ENCODE assay signal across 23 cellular contexts in the genomic region with DNA sequence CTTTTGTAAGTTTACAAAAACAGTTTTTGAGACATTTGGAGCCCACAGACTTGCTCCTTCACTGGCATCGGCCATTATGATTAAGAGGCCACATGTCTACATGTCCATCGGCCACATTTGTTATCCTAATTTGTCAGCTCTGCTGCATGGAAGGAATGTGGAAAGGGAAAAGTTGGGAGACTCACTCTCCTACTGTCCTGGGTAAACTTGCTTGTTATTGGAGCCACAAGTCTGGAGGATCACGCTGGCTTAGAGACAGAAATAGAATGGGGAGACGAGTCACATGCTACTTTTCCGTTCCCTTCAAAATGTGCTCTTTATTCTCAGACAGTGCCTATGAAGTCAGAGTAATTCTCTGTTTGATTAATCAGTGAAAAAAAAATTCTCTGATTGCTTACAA.
DNase-seq lines count a peak whose midpoint lies in the region; ATAC-seq and TF ChIP-seq lines count a peak whose summit lies in the region.
"Had no signal": no experiment of that assay in that cellular context is flagged by ENCODE, and none has a peak within 500 bp of the region (broad histone marks: within the 10 kb centered on the region; RNA-seq: fewer than 3 reads in every experiment).

No MANE protein-coding gene starts in this region.

- H3K4me1 ChIP-seq in neural progenitor cell = no peaks in the 10 kb centered on the region
- H3K4me1 ChIP-seq: BE2C, SJSA1 had no signal

- peak overlapping the region; percentile 37 for H2AFZ ChIP-seq in neural progenitor cell (replicated peaks)
- H2AFZ ChIP-seq: GM23248, PC-9 had no signal

- no peak for TF ChIP-seq CTCF in neural progenitor cell (IDR thresholded peaks at IDR 0.05)

- H3K9ac ChIP-seq in neural progenitor cell = no peak overlapping the region
- H3K9ac ChIP-seq: GM23248 had no signal

- peak; percentile 5 for DNase-seq in HT1080 (ENCODE audit: low read depth)
- peak; percentile 36 for DNase-seq in astrocyte of the hippocampus (ENCODE audit: low read depth, low spot score)
- no peak for DNase-seq in neural progenitor cell (ENCODE audit: low spot score)
- DNase-seq in C1 segment of cervical spinal cord (lab: John Stamatoyannopoulos, UW) = no peak
- no peak for DNase-seq in T-helper 2 cell treated with Interferon-gamma antibody and Interleukin-4, amounts not matched to agents 5 μg/mL and 100 μg/mL, for 36 hours (ENCODE audit: low spot score)
- DNase-seq in SIG-M5 (lab: John Stamatoyannopoulos, UW) = no peak
- DNase-seq: BE2C; GM23248; HCEC 1CT; MV-4-11; NCI-H1105; NCI-H146; NCI-H1930; NCI-H446; NCI-H526; NCI-H82; NK-92 treated with Interleukin-12 subunit alpha and Interleukin-12 subunit beta, amount 100 ng/mL, for 24 hours; PC-9; T-cell had no signal

- no peaks in the 10 kb centered on the region for H3K4me1 Mint-ChIP-seq in neural progenitor cell
- H3K4me1 Mint-ChIP-seq in T-helper 2 cell treated with Interferon-gamma antibody and Interleukin-4, amounts not matched to agents 5 μg/mL and 100 μg/mL, for 36 hours (ENCODE audit: low read depth) = no peaks in the 10 kb centered on the region
- H3K4me1 Mint-ChIP-seq: T-cell had no signal

- no peaks in the 10 kb centered on the region for H3K27me3 Mint-ChIP-seq in neural progenitor cell (ENCODE audit: insufficient read depth, low read depth)
- H3K27me3 Mint-ChIP-seq in T-helper 2 cell treated with Interferon-gamma antibody and Interleukin-4, amounts not matched to agents 5 μg/mL and 100 μg/mL, for 36 hours (ENCODE audit: low read depth) = no peaks in the 10 kb centered on the region
- H3K27me3 Mint-ChIP-seq: T-cell had no signal

- H3K27ac ChIP-seq in neural progenitor cell = no peak overlapping the region
- H3K27ac ChIP-seq: GM23248, HL-60, PC-9, SJSA1 had no signal

- no peaks in the 10 kb centered on the region for H3K36me3 Mint-ChIP-seq in neural progenitor cell
- H3K36me3 Mint-ChIP-seq in T-helper 2 cell treated with Interferon-gamma antibody and Interleukin-4, amounts not matched to agents 5 μg/mL and 100 μg/mL, for 36 hours (ENCODE audit: low read depth) = no peaks in the 10 kb centered on the region
- H3K36me3 Mint-ChIP-seq: T-cell had no signal

- H3K9me3 ChIP-seq in neural progenitor cell (ENCODE audit: low read depth) = no peaks in the 10 kb centered on the region
- H3K9me3 ChIP-seq: BE2C, SJSA1 had no signal

- no peak overlapping the region for H3K4me2 ChIP-seq in neural progenitor cell
- H3K4me2 ChIP-seq: PC-9 had no signal

- ATAC-seq in HG02610 (IDR thresholded peaks at IDR 0.05; ENCODE audit: unreplicated experiment) = no peak
- ATAC-seq: Right ventricle myocardium inferior, T-cell had no signal

- H3K36me3 ChIP-seq in neural progenitor cell = no peaks in the 10 kb centered on the region
- H3K36me3 ChIP-seq: BE2C, SJSA1 had no signal

- H3K4me3 Mint-ChIP-seq in neural progenitor cell = no peak overlapping the region
- H3K4me3 Mint-ChIP-seq in T-helper 2 cell treated with Interferon-gamma antibody and Interleukin-4, amounts not matched to agents 5 μg/mL and 100 μg/mL, for 36 hours = no peak overlapping the region
- H3K4me3 Mint-ChIP-seq: T-cell had no signal

- H3K4me3 ChIP-seq in neural progenitor cell = no peak overlapping the region
- H3K4me3 ChIP-seq: GM23248, PC-9, SJSA1 had no signal

- no peaks in the 10 kb centered on the region for H4K20me1 ChIP-seq in neural progenitor cell (ENCODE audit: low read depth)

- no peaks in the 10 kb centered on the region for H3K27me3 ChIP-seq in neural progenitor cell
- H3K27me3 ChIP-seq: BE2C, SJSA1 had no signal

- H3K27ac Mint-ChIP-seq in neural progenitor cell = no peak overlapping the region
- H3K27ac Mint-ChIP-seq in T-helper 2 cell treated with Interferon-gamma antibody and Interleukin-4, amounts not matched to agents 5 μg/mL and 100 μg/mL, for 36 hours = no peak overlapping the region
- H3K27ac Mint-ChIP-seq: T-cell had no signal

- H3F3A ChIP-seq in neural progenitor cell (ENCODE audit: low read depth) = no peaks in the 10 kb centered on the region

- no peaks in the 10 kb centered on the region for H3K79me2 ChIP-seq in neural progenitor cell (ENCODE audit: low read depth)

- H3K9me3 Mint-ChIP-seq in neural progenitor cell = no peaks in the 10 kb centered on the region
- peaks cover 20% of the 10 kb centered on the region for H3K9me3 Mint-ChIP-seq in T-helper 2 cell treated with Interferon-gamma antibody and Interleukin-4, amounts not matched to agents 5 μg/mL and 100 μg/mL, for 36 hours

Comparison
In these comparisons a context has a peak if more than half of its experiments do, and no peak if none do; other contexts are left out.
1. DNase-seq: peak in HT1080 (single experiment) and astrocyte of the hippocampus (single experiment); none in neural progenitor cell (single experiment), C1 segment of cervical spinal cord (0 of 14), T-helper 2 cell treated with Interferon-gamma antibody and Interleukin-4, amounts not matched to agents 5 μg/mL and 100 μg/mL, for 36 hours (single experiment) and SIG-M5 (single experiment).